Comparison of ENCODE assay signal across 9 cellular contexts in the genomic region with DNA sequence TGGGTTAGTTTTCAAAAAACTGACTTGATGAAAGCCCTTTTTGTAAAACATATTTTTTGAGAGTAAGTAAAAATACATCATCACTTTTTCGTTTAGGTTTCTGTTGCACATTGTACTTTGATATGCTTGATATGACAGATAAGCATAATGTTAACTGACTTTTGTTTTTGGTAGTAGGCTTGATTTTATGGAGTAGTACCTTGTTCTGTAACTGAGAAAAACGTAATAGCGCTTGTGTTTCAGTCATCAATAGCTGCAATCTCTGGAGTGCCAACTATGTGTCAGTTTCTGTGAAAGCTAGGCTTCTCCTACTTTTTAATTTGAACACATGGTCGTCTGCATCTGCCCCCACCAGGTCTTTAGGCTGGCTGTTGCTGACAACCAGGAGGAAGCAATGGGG. TPM values are rescaled to one million over a fixed set of nuclear protein-coding genes. Genes with fewer than 3 reads are reported as not detected.
DNase-seq lines count a peak whose midpoint lies in the region; ATAC-seq and TF ChIP-seq lines count a peak whose summit lies in the region.
"Had no signal": no experiment of that assay in that cellular context is flagged by ENCODE, and none has a peak within 500 bp of the region (broad histone marks: within the 10 kb centered on the region; RNA-seq: fewer than 3 reads in every experiment).

No MANE protein-coding gene starts in this region.

- no peak for TF ChIP-seq RAD21 in SK-N-SH (IDR thresholded peaks at IDR 0.05; ENCODE audit: low read length)

- H3K27ac ChIP-seq in SK-N-SH (ENCODE audit: low read depth in 2 of 2, low read length in 1 of 2) (no peak overlapping the region), esophagus muscularis mucosa (replicated peaks in 1 of 4) (peak overlapping the region in 2 of 4 donors; percentile 83 to 85), gastrocnemius medialis (no peak overlapping the region)

- peaks cover 41% of the 10 kb centered on the region for H3K79me2 ChIP-seq in SK-N-SH (ENCODE audit: insufficient read depth)

- peak overlapping the region; percentile 97 to 98 for H3K4me3 ChIP-seq in SK-N-SH (ENCODE audit: low read depth in 2 of 2, low read length in 1 of 2)
- peak overlapping the region; percentile 80 to 89 (median 86) for H3K4me3 ChIP-seq in esophagus muscularis mucosa
- peak overlapping the region in 3 of 4 donors; percentile 72 to 99 (median 98) for H3K4me3 ChIP-seq in gastrocnemius medialis

- no peaks in the 10 kb centered on the region for H3K9me2 ChIP-seq in SK-N-SH

- no peak for ATAC-seq in SK-N-SH treated with all-trans-retinoic acid at 6 μM for 48 hours
- ATAC-seq in gastrocnemius medialis, result no peak
- ATAC-seq in GM18870 (IDR thresholded peaks at IDR 0.05; ENCODE audit: unreplicated experiment), result no peak
- ATAC-seq in HG03175 (IDR thresholded peaks at IDR 0.05; ENCODE audit: unreplicated experiment), result no peak

- WGBS in SK-N-SH (ENCODE audit: low lambda C conversion rate), result 73% methylated on average over 4 of the region's 4 CpGs
- whole genome bisulfite sequencing in esophagus muscularis mucosa, result 62% methylated on average over 4 of the region's 4 CpGs

- intact Hi-C loops in esophagus muscularis mucosa (cut with DNase I) (no loop called here), gastrocnemius medialis (cut with DNase I; ENCODE audit: low total_unique reads) (loop anchor here (5.0 to 10.0 kb wide), 3 partner anchors 64 to 256 kb away; no protein-coding TSS in a partner anchor)

- H3F3A ChIP-seq in SK-N-SH (replicated peaks; ENCODE audit: insufficient read depth), result no peaks in the 10 kb centered on the region

- CTCF ChIA-PET in SK-N-SH (lab: Yijun Ruan, JAX), result interaction anchor here (1.0 to 2.2 kb wide), 2 partner anchors 218 to 283 kb away, joined by 4 to 8 read pairs; no protein-coding TSS in a partner anchor

- no peak for DNase-seq in SK-N-SH
- DNase-seq in RKO (ENCODE audit: low spot score), result peak; percentile 7
- no peak for DNase-seq in esophagus muscularis mucosa (ENCODE audit: extremely low spot score)
- DNase-seq in gastrocnemius medialis, result no peak
- DNase-seq in DMS53 (lab: John Stamatoyannopoulos, UW), result no peak
- DNase-seq: NCI-H1694 treated with DMSO at 0.1 percent for 48 hours had no signal

- H3K4me2 ChIP-seq in SK-N-SH, result peak overlapping the region; percentile 86

- TF ChIP-seq CTCF in SK-N-SH (IDR thresholded peaks at IDR 0.05) (no peak), esophagus muscularis mucosa (IDR thresholded peaks at IDR 0.05) (no peak), gastrocnemius medialis (IDR thresholded peaks at IDR 0.05 in 4 of 5, conservative IDR thresholded peaks at IDR 0.05 in 1 of 5) (no peak)

- H3K36me3 ChIP-seq in SK-N-SH (replicated peaks in 1 of 2; ENCODE audit: control insufficient read depth in 1 of 2, insufficient read depth in 2 of 2, low read length in 1 of 2) (peaks cover 3% of the 10 kb centered on the region in 2 experiments), esophagus muscularis mucosa (no peaks in the 10 kb centered on the region), gastrocnemius medialis (no peaks in the 10 kb centered on the region)

- H3K9me3 ChIP-seq in SK-N-SH, result no peaks in the 10 kb centered on the region
- no peaks in the 10 kb centered on the region for H3K9me3 ChIP-seq in esophagus muscularis mucosa
- H3K9me3 ChIP-seq in gastrocnemius medialis, result no peaks in the 10 kb centered on the region

- TF ChIP-seq POLR2A in esophagus muscularis mucosa (IDR thresholded peaks at IDR 0.05; ENCODE audit: low read depth) (no peak), gastrocnemius medialis (IDR thresholded peaks at IDR 0.05) (no peak)

- in situ Hi-C loops in gastrocnemius medialis (cut with MboI; ENCODE audit: low sequenced_read_pairs in 4 of 4), result no loop called here

- TF ChIP-seq EP300 in SK-N-SH (IDR thresholded peaks at IDR 0.05; ENCODE audit: borderline replicate concordance in 1 of 2, low read depth in 1 of 2, low read length in 1 of 2), result no peak
- TF ChIP-seq EP300 in esophagus muscularis mucosa (IDR thresholded peaks at IDR 0.05), result no peak

- peak overlapping the region; percentile 88 for H3K9ac ChIP-seq in SK-N-SH

- H3K4me1 ChIP-seq in SK-N-SH (ENCODE audit: control insufficient read depth in 1 of 2, insufficient read depth in 2 of 2, low read depth in 1 of 2, low read length in 1 of 2) (peaks cover 0 to 23% of the 10 kb centered on the region in 2 experiments; a peak in 2 of 4 replicates), esophagus muscularis mucosa (peaks cover 0 to 38% (median 23%) of the 10 kb centered on the region in 4 donors), gastrocnemius medialis (peaks cover 17 to 25% of the 10 kb centered on the region in 2 donors)

- POLR2A ChIA-PET in SK-N-SH (lab: Yijun Ruan, JAX), result interaction anchor here (2.1 kb wide), 1 partner anchor 11 kb away, joined by 8 read pairs; no protein-coding TSS in a partner anchor

- H3K27me3 ChIP-seq in SK-N-SH (ENCODE audit: insufficient read depth), result no peaks in the 10 kb centered on the region
- no peaks in the 10 kb centered on the region for H3K27me3 ChIP-seq in esophagus muscularis mucosa
- H3K27me3 ChIP-seq in gastrocnemius medialis, result no peaks in the 10 kb centered on the region

- H4K20me1 ChIP-seq in SK-N-SH (ENCODE audit: insufficient read depth), result no peaks in the 10 kb centered on the region

- peak overlapping the region; percentile 93; the same call in 1 of the 2 replicates for H2AFZ ChIP-seq in SK-N-SH (ENCODE audit: low read depth)

TF ChIP-seq in SK-N-SH, 30 proteins besides CTCF, POLR2A, EP300 and RAD21 (continues in another document):
- no peak for TF ChIP-seq RCOR1 (IDR thresholded peaks at IDR 0.05; ENCODE audit: low read length)
- no peak for TF ChIP-seq TAF1 (IDR thresholded peaks at IDR 0.05; ENCODE audit: borderline replicate concordance, low read depth, low read length)
- no peak for TF ChIP-seq RXRA (IDR thresholded peaks at IDR 0.05; ENCODE audit: borderline replicate concordance, low read depth)
- TF ChIP-seq FOSL2 (IDR thresholded peaks at IDR 0.05; ENCODE audit: borderline replicate concordance, low read depth), result no peak
- TF ChIP-seq, protein P1, sequence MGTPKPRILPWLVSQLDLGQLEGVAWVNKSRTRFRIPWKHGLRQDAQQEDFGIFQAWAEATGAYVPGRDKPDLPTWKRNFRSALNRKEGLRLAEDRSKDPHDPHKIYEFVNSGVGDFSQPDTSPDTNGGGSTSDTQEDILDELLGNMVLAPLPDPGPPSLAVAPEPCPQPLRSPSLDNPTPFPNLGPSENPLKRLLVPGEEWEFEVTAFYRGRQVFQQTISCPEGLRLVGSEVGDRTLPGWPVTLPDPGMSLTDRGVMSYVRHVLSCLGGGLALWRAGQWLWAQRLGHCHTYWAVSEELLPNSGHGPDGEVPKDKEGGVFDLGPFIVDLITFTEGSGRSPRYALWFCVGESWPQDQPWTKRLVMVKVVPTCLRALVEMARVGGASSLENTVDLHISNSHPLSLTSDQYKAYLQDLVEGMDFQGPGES (IDR thresholded peaks at IDR 0.05; ENCODE audit: low read depth, low read length), result no peak
- no peak for TF ChIP-seq FOXJ3 (CRISPR knock-in tag; IDR thresholded peaks at IDR 0.05)
- TF ChIP-seq GABPA (IDR thresholded peaks at IDR 0.05; ENCODE audit: low read depth), result no peak
- TF ChIP-seq POLR2AphosphoS5 (IDR thresholded peaks at IDR 0.05; ENCODE audit: low read depth, low read length), result no peak
- TF ChIP-seq NRF1 (IDR thresholded peaks at IDR 0.05; ENCODE audit: low read depth, low read length), result no peak
- no peak for TF ChIP-seq TCF12 (IDR thresholded peaks at IDR 0.05)
- no peak for TF ChIP-seq NFIC (IDR thresholded peaks at IDR 0.05; ENCODE audit: borderline replicate concordance)
- TF ChIP-seq MXI1 (IDR thresholded peaks at IDR 0.05; ENCODE audit: low read depth, low read length), result no peak
- no peak for TF ChIP-seq MEF2A (IDR thresholded peaks at IDR 0.05; ENCODE audit: borderline replicate concordance, low read depth)
- TF ChIP-seq JUND (IDR thresholded peaks at IDR 0.05), result no peak
- no peak for TF ChIP-seq YY1 (IDR thresholded peaks at IDR 0.05; ENCODE audit: low read depth)

TF ChIP-seq in SK-N-SH treated with all-trans-retinoic acid at 6 μM for 48 hours, 23 proteins besides CTCF, POLR2A, EP300 and RAD21 (continues in another document):
- TF ChIP-seq ZFP3 (CRISPR knock-in tag; IDR thresholded peaks at IDR 0.05) (no peak), ARNTL (CRISPR knock-in tag; IDR thresholded peaks at IDR 0.05; ENCODE audit: borderline replicate concordance, low read depth) (no peak), CSDC2 (CRISPR knock-in tag; IDR thresholded peaks at IDR 0.05) (no peak), ZNF565 (CRISPR knock-in tag; conservative IDR thresholded peaks at IDR 0.05; ENCODE audit: low read depth) (no peak), OSR1 (CRISPR knock-in tag; IDR thresholded peaks at IDR 0.05) (no peak), ESRRG (CRISPR knock-in tag; IDR thresholded peaks at IDR 0.05) (no peak), ISL1 (CRISPR knock-in tag; IDR thresholded peaks at IDR 0.05) (no peak), TCF4 (CRISPR knock-in tag; IDR thresholded peaks at IDR 0.05; ENCODE audit: borderline replicate concordance) (no peak), ZNF70 (CRISPR knock-in tag; IDR thresholded peaks at IDR 0.05) (no peak)
- TF ChIP-seq, protein P2, sequence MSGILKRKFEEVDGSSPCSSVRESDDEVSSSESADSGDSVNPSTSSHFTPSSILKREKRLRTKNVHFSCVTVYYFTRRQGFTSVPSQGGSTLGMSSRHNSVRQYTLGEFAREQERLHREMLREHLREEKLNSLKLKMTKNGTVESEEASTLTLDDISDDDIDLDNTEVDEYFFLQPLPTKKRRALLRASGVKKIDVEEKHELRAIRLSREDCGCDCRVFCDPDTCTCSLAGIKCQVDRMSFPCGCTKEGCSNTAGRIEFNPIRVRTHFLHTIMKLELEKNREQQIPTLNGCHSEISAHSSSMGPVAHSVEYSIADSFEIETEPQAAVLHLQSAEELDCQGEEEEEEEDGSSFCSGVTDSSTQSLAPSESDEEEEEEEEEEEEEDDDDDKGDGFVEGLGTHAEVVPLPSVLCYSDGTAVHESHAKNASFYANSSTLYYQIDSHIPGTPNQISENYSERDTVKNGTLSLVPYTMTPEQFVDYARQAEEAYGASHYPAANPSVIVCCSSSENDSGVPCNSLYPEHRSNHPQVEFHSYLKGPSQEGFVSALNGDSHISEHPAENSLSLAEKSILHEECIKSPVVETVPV (CRISPR knock-in tag; IDR thresholded peaks at IDR 0.05), result no peak

RNA-seq across cellular contexts. Expression of gene LCLAT1, which starts 1.3 kb away (rescaled TPM):
- polyA plus RNA-seq in SK-N-SH (2012; rRNA removed), result 6.9 and 7.3 TPM in 2 replicates
- polyA plus RNA-seq in SK-N-SH (2012; cell fraction: cytosol; rRNA removed), result 9.2 and 9.5 TPM in 2 replicates
- 2.7 and 5.2 TPM in 2 replicates for polyA plus RNA-seq in SK-N-SH (2012; cell fraction: nucleus; rRNA removed)
- total RNA-seq in esophagus muscularis mucosa (10 to 100 TPM; 24.9 to 62.9 (median 36.3) TPM), gastrocnemius medialis (10 to 100 TPM in 2 of 4 donors, 1 to 10 TPM in 2; 4.3 to 14.5 (median 11.3) TPM)
